8 cellular contexts compared by ENCODE assay signal in the genomic region with DNA sequence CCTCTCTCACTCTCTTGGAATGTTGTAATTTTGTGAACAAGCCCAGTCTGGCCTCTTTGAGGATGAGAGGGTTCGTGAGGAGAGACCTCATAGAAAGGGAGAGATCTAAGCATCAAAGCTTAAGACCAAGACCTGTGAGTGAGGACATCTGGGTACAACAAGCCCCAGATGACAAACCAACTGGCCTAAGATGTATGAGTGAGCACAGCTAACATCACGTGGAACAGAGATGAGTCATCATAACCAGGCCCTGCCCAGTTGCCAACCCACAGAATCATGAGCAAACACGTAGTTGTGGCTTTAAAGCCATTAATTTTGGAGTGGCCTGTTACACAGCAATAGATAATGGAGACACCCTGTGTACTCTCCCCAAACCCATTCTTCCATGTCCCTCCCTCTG.
DNase-seq lines count a peak whose midpoint lies in the region; ATAC-seq and TF ChIP-seq lines count a peak whose summit lies in the region.

No MANE protein-coding gene starts in this region.

- H3K4me1 Mint-ChIP-seq in natural killer cell: no peaks in the 10 kb centered on the region

- no peak overlapping the region for H3K9ac ChIP-seq in BLaER1 treated with 17β-estradiol and CSF1 and Interleukin-3, amounts not matched to agents 10 nM and 100 nM
- no peak overlapping the region for H3K9ac ChIP-seq in smooth muscle cell (ENCODE audit: low read depth)

- H3K9me3 Mint-ChIP-seq in natural killer cell: peaks cover 11 to 15% of the 10 kb centered on the region in 2 donors

- no peaks in the 10 kb centered on the region for H3F3A ChIP-seq in smooth muscle cell (ENCODE audit: low read depth)

- ATAC-seq in GM19463 (IDR thresholded peaks at IDR 0.05; ENCODE audit: unreplicated experiment) (peak; percentile 90), HG03469 (IDR thresholded peaks at IDR 0.05; ENCODE audit: unreplicated experiment) (peak; percentile 94), natural killer cell (no peak), GM21515 (IDR thresholded peaks at IDR 0.05; ENCODE audit: unreplicated experiment) (no peak)

- H3K27me3 Mint-ChIP-seq in natural killer cell (ENCODE audit: low read depth in 2 of 2): peaks cover 0 to 6% of the 10 kb centered on the region in 2 donors

- peak overlapping the region in 10 of 11 experiments; percentile 0 to 47 (median 26); a peak in 13 of 22 replicates for H3K4me2 ChIP-seq in BLaER1 treated with 17β-estradiol and CSF1 and Interleukin-3, amounts not matched to agents 10 nM and 100 nM
- H3K4me2 ChIP-seq in smooth muscle cell: no peak overlapping the region

- no peak overlapping the region for H3K4me3 Mint-ChIP-seq in natural killer cell

- H3K36me3 ChIP-seq in BLaER1 treated with 17β-estradiol and CSF1 and Interleukin-3, amounts not matched to agents 10 nM and 100 nM: peaks cover 0 to 5% (median 0%) of the 10 kb centered on the region in 11 experiments; a peak in 1 of 22 replicates
- H3K36me3 ChIP-seq in smooth muscle cell (ENCODE audit: low read depth): no peaks in the 10 kb centered on the region

- TF ChIP-seq CTCF in smooth muscle cell (IDR thresholded peaks at IDR 0.05; ENCODE audit: borderline replicate concordance, insufficient read depth, poor library complexity, severe bottlenecking) (no peak), natural killer cell (IDR thresholded peaks at IDR 0.05) (no peak)

- no peaks in the 10 kb centered on the region for H3K79me2 ChIP-seq in smooth muscle cell (ENCODE audit: low read depth)

- no peak overlapping the region for H2AFZ ChIP-seq in smooth muscle cell (ENCODE audit: low read depth)

- H3K4me3 ChIP-seq in BLaER1 treated with 17β-estradiol and CSF1 and Interleukin-3, amounts not matched to agents 10 nM and 100 nM: no peak overlapping the region
- H3K4me3 ChIP-seq in smooth muscle cell: no peak overlapping the region

- intact Hi-C loops in natural killer cell (cut with micrococcal nuclease): no loop called here

- H3K9me3 ChIP-seq in BLaER1 treated with 17β-estradiol and CSF1 and Interleukin-3, amounts not matched to agents 10 nM and 100 nM (replicated peaks in 1 of 11): peaks cover 15 to 25% (median 20%) of the 10 kb centered on the region in 11 experiments
- no peaks in the 10 kb centered on the region for H3K9me3 ChIP-seq in smooth muscle cell (replicated peaks; ENCODE audit: low read depth)

- no peaks in the 10 kb centered on the region for H4K20me1 ChIP-seq in BLaER1 treated with 17β-estradiol and CSF1 and Interleukin-3, amounts not matched to agents 10 nM and 100 nM
- H4K20me1 ChIP-seq in smooth muscle cell (ENCODE audit: low read depth): no peaks in the 10 kb centered on the region

- H3K27ac ChIP-seq in BLaER1 treated with 17β-estradiol and CSF1 and Interleukin-3, amounts not matched to agents 10 nM and 100 nM: peak overlapping the region in 1 of 11 experiments; percentile 47; a peak in 2 of 22 replicates
- no peak overlapping the region for H3K27ac ChIP-seq in smooth muscle cell (ENCODE audit: low read depth)

- no peak overlapping the region for H3K27ac Mint-ChIP-seq in natural killer cell

- peaks cover 8 to 31% (median 15%) of the 10 kb centered on the region in 10 experiments; a peak in 19 of 20 replicates for H3K4me1 ChIP-seq in BLaER1 treated with 17β-estradiol and CSF1 and Interleukin-3, amounts not matched to agents 10 nM and 100 nM
- no peaks in the 10 kb centered on the region for H3K4me1 ChIP-seq in smooth muscle cell (ENCODE audit: low read depth)

- WGBS in smooth muscle cell (ENCODE audit: low lambda C conversion rate): 19% methylated on average over 3 of the region's 3 CpGs

- no peaks in the 10 kb centered on the region for H3K36me3 Mint-ChIP-seq in natural killer cell

- no peaks in the 10 kb centered on the region for H3K27me3 ChIP-seq in BLaER1 treated with 17β-estradiol and CSF1 and Interleukin-3, amounts not matched to agents 10 nM and 100 nM
- no peaks in the 10 kb centered on the region for H3K27me3 ChIP-seq in smooth muscle cell (ENCODE audit: low read depth)

- DNase-seq in astrocyte of the hippocampus (ENCODE audit: low read depth, low spot score) (peak; percentile 74), smooth muscle cell (lab: John Stamatoyannopoulos, UW; ENCODE audit: unreplicated experiment) (no peak), natural killer cell (no peak), NCI-H345 (lab: John Stamatoyannopoulos, UW) (no peak)

Comparison
In these comparisons a context has a peak if more than half of its experiments do, and no peak if none do; other contexts are left out.
1. ATAC-seq: peak in GM19463 (single experiment) and HG03469 (single experiment); none in natural killer cell (0 of 3) and GM21515 (single experiment).